1 cellular context compared by ENCODE assay signal in genomic region chr10:28664369-28664740, GRCh38.
TF ChIP-seq lines count a peak whose summit lies in the region.

No MANE protein-coding gene starts in this region.

TF ChIP-seq in HCT116, 20 proteins besides CTCF, POLR2A, EP300 and RAD21 (continued from another document):
- TF ChIP-seq, protein P1, sequence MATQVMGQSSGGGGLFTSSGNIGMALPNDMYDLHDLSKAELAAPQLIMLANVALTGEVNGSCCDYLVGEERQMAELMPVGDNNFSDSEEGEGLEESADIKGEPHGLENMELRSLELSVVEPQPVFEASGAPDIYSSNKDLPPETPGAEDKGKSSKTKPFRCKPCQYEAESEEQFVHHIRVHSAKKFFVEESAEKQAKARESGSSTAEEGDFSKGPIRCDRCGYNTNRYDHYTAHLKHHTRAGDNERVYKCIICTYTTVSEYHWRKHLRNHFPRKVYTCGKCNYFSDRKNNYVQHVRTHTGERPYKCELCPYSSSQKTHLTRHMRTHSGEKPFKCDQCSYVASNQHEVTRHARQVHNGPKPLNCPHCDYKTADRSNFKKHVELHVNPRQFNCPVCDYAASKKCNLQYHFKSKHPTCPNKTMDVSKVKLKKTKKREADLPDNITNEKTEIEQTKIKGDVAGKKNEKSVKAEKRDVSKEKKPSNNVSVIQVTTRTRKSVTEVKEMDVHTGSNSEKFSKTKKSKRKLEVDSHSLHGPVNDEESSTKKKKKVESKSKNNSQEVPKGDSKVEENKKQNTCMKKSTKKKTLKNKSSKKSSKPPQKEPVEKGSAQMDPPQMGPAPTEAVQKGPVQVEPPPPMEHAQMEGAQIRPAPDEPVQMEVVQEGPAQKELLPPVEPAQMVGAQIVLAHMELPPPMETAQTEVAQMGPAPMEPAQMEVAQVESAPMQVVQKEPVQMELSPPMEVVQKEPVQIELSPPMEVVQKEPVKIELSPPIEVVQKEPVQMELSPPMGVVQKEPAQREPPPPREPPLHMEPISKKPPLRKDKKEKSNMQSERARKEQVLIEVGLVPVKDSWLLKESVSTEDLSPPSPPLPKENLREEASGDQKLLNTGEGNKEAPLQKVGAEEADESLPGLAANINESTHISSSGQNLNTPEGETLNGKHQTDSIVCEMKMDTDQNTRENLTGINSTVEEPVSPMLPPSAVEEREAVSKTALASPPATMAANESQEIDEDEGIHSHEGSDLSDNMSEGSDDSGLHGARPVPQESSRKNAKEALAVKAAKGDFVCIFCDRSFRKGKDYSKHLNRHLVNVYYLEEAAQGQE (IDR thresholded peaks at IDR 0.05; ENCODE audit: low read depth): no peak
- no peak for TF ChIP-seq EZH2 (IDR thresholded peaks at IDR 0.05)
- TF ChIP-seq EGR1 (IDR thresholded peaks at IDR 0.05; ENCODE audit: low read depth): no peak
- no peak for TF ChIP-seq YY1 (IDR thresholded peaks at IDR 0.05; ENCODE audit: extremely low read depth, insufficient replicate concordance, low read depth, low read length)
- no peak for TF ChIP-seq SRF (IDR thresholded peaks at IDR 0.05; ENCODE audit: low read depth)
